5 cellular contexts compared by ENCODE assay signal in genomic region chr11:130984241-130984640, GRCh38.
DNase-seq lines count a peak whose midpoint lies in the region; TF ChIP-seq lines count a peak whose summit lies in the region.
"Not testable (repeated sequence)": the region's sequence is repeated elsewhere in the genome, so short reads cannot be mapped to it uniquely, and the experiment has no call there.

No MANE protein-coding gene starts in this region.

- not testable (repeated sequence) for H3F3A ChIP-seq in PC-9 (ENCODE audit: insufficient read depth, low read depth)

- not testable (repeated sequence) for H3K4me1 ChIP-seq in PC-9 (replicated peaks; ENCODE audit: insufficient read depth)

- not testable (repeated sequence) for H3K27ac ChIP-seq in PC-9

- H3K4me2 ChIP-seq in PC-9: peak overlapping the region; percentile 22; the same call in 1 of the 2 replicates

- not testable (repeated sequence) for H2AFZ ChIP-seq in PC-9

- POLR2A ChIA-PET in PC-9 (lab: Charles Lee; ENCODE audit: unreplicated experiment): not testable (repeated sequence)

- BruUV-seq in PC-9 (replicated peaks; lab: Mats Ljungman, UMichigan): not testable (repeated sequence)

- not testable (repeated sequence) for H4K20me1 ChIP-seq in PC-9 (ENCODE audit: insufficient read depth)

- not testable (repeated sequence) for H3K79me2 ChIP-seq in PC-9 (ENCODE audit: low read depth)

- not testable (repeated sequence) for H3K36me3 ChIP-seq in PC-9 (ENCODE audit: low read depth)

- CTCF ChIA-PET in PC-9 (lab: Charles Lee): not testable (repeated sequence)

- intact Hi-C loops in PC-9 (cut with micrococcal nuclease; ENCODE audit: unreplicated experiment): not testable (repeated sequence)

- DNase-seq in HT-29 (ENCODE audit: low spot score) (peak; percentile 81), LoVo (ENCODE audit: low spot score) (peak; percentile 55), NCI-H460 (ENCODE audit: extremely low read depth, low read depth) (peak; percentile 6), SW480 (ENCODE audit: low spot score) (peak; percentile 12)
- not testable (repeated sequence) for DNase-seq in PC-9

- H3K27me3 ChIP-seq in PC-9 (ENCODE audit: insufficient read depth, low read depth): peaks cover 11% of the 10 kb centered on the region; the same call in 1 of the 2 replicates

- H3K9me2 ChIP-seq in PC-9 (ENCODE audit: insufficient read depth): not testable (repeated sequence)

- peak overlapping the region; percentile 11; the same call in 1 of the 2 replicates for H3K4me3 ChIP-seq in PC-9

- not testable (repeated sequence) for H3K9me3 ChIP-seq in PC-9 (ENCODE audit: insufficient read depth, low read depth)

- not testable (repeated sequence) for TF ChIP-seq CTCF in PC-9 (conservative IDR thresholded peaks at IDR 0.05)
